8 cellular contexts compared by ENCODE assay signal in the genomic region with DNA sequence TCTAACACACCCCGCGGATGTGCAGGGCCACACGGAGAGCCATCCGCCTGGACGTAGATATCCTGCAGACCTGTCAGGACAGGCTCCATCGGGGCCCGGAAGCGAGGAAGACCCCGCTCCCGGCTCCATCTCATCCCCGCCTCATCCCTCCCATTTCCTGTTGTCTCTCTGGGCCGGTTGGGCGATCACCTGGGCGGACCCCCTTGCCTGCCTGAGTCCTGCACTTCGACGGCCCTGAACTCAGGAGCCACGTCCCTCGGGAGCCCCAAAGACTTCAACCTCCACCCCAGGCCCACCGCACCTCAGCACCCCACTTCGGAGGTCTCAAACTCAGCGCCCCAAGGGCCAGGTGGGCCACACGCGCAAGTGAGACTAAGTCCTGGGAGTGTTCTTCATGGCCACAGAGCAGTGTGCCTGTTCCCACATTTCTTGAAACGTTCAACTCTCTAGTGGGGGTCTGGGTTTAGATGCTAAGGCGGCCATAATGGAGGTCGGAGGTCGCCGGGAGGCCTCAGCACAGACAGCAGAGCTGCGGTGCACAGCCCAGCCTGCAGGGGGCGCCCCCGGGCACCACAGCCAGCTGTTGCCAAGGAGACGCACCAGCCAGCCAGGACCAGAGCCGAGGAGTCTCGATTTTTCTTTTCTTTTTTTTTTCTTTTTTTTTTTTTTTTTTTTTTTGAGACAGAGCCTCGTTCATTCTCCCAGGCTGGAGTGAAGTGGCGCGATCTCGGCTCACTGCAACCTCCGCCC. TPM values are rescaled to one million over a fixed set of nuclear protein-coding genes. Genes with fewer than 3 reads are reported as not detected.
DNase-seq lines count a peak whose midpoint lies in the region; ATAC-seq and TF ChIP-seq lines count a peak whose summit lies in the region.

No MANE protein-coding gene starts in this region.

- H3K4me1 ChIP-seq in psoas muscle = no peaks in the 10 kb centered on the region

- no peaks in the 10 kb centered on the region for H3K9me3 ChIP-seq in psoas muscle

- 84 to 86% (median 86%) methylated on average over 38 to 39 of the region's 39 CpGs for WGBS in psoas muscle, 3 donors

- H3K27me3 ChIP-seq in BJ (ENCODE audit: control insufficient read depth, insufficient read depth, low read length) (no peaks in the 10 kb centered on the region; the same call in 1 of the 2 replicates), psoas muscle (ENCODE audit: insufficient read depth in 3 of 3, low read length in 2 of 3) (no peaks in the 10 kb centered on the region)

- TF ChIP-seq CTCF in BJ (IDR thresholded peaks at IDR 0.05; ENCODE audit: insufficient read depth, low read depth, low read length) = peak; percentile 51
- TF ChIP-seq CTCF in psoas muscle (IDR thresholded peaks at IDR 0.05) = peak; percentile 27

- H3K4me3 ChIP-seq in BJ (ENCODE audit: low read depth, low read length) (no peak overlapping the region), psoas muscle (no peak overlapping the region)

- DNase-seq in BJ (ENCODE audit: low read depth) = no peak
- peak; percentile 95 for DNase-seq in HEK293T (ENCODE audit: extremely low spot score)
- DNase-seq in activated CD4-positive, alpha-beta T cell treated with anti-CD3 and anti-CD28 coated beads for 1 hour = peak; percentile 20
- DNase-seq in effector CD4-positive, alpha-beta T cell = peak; percentile 38
- DNase-seq in psoas muscle = no peak
- DNase-seq in A172 (ENCODE audit: low spot score) = no peak
- no peak for DNase-seq in foreskin melanocyte
- no peak for DNase-seq in ureter (ENCODE audit: low spot score)

- H3K27ac ChIP-seq in psoas muscle = no peak overlapping the region

- no peaks in the 10 kb centered on the region for H3K36me3 ChIP-seq in BJ (ENCODE audit: control insufficient read depth, insufficient read depth, low read length)
- no peaks in the 10 kb centered on the region for H3K36me3 ChIP-seq in psoas muscle (ENCODE audit: insufficient read depth in 1 of 2, low read depth in 1 of 2)

- CTCF ChIA-PET in BJ (lab: Yijun Ruan, JAX) = interaction anchor here (1.1 kb wide), 1 partner anchor 267 kb away, joined by 3 read pairs; no protein-coding TSS in a partner anchor
- CTCF ChIA-PET in HEK293T (lab: Yijun Ruan, JAX) = interaction anchor here (0.7 kb wide), 1 partner anchor 278 kb away, joined by 3 read pairs; no protein-coding TSS in a partner anchor

- intact Hi-C loops in psoas muscle (cut with DNase I) = no loop called here

- ATAC-seq in psoas muscle = peak in 2 of 4 donors; percentile 67 to 70

- POLR2A ChIA-PET in BJ (lab: Charles Lee) (no interaction called here), HEK293T (lab: Yijun Ruan, JAX) (no interaction called here)

TF ChIP-seq in HEK293T, 16 proteins besides CTCF, POLR2A, EP300 and RAD21:
- TF ChIP-seq, protein P1, sequence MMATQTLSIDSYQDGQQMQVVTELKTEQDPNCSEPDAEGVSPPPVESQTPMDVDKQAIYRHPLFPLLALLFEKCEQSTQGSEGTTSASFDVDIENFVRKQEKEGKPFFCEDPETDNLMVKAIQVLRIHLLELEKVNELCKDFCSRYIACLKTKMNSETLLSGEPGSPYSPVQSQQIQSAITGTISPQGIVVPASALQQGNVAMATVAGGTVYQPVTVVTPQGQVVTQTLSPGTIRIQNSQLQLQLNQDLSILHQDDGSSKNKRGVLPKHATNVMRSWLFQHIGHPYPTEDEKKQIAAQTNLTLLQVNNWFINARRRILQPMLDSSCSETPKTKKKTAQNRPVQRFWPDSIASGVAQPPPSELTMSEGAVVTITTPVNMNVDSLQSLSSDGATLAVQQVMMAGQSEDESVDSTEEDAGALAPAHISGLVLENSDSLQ (IDR thresholded peaks at IDR 0.05) = no peak
- TF ChIP-seq ZNF384 (IDR thresholded peaks at IDR 0.05) = peak; percentile 88

RNA-seq across cellular contexts. Expression of a gene that starts 26.0 kb away (rescaled TPM):
- polyA plus RNA-seq in BJ (2011; rRNA removed) = 29.2 and 41.3 TPM in 2 replicates
- 22.2 and 36.9 TPM in 2 replicates for polyA minus RNA-seq in BJ (2011; rRNA and poly(A)+ RNA removed)
- total RNA-seq in psoas muscle = 10 to 100 TPM in 3 of 4 donors, 1 to 10 TPM in 1; 7.9 to 11.3 (median 10.3) TPM
- 10 to 100 TPM; 10.7 to 49.2 (median 25.7) TPM for polyA plus RNA-seq in psoas muscle
- 66.0 and 69.0 TPM in 2 replicates for total RNA-seq in A172 (2014; rRNA removed; shearing (Covaris generic))
- total RNA-seq in ureter = 25.8 TPM

Comparison
In these comparisons a context has a peak if more than half of its experiments do, and no peak if none do; other contexts are left out.
1. DNase-seq: peak in HEK293T (single experiment), activated CD4-positive, alpha-beta T cell treated with anti-CD3 and anti-CD28 coated beads for 1 hour (single experiment) and effector CD4-positive, alpha-beta T cell (single experiment); none in BJ (single experiment), psoas muscle (0 of 2), A172 (single experiment), foreskin melanocyte (single experiment) and ureter (single experiment).